1 cellular context compared by ENCODE assay signal in the genomic region with DNA sequence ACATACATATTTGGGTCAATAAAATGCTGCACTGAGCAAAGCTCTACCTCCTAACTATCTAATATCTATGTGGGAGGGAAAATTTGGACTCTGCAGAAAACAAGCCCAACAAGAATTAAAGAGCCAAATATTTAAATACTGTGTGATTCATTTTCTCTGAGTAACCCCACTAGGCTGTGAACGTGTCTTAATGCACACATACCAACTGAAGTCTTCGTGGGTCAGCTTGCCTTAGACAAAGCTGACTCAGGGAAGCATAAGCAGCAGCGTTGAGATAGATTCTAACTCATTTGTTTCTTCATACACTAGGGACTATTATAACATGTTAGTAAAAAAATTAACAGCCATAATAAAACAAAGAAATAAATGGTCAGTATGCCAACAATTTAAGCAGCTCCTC.
TF ChIP-seq lines count a peak whose summit lies in the region.

No MANE protein-coding gene starts in this region.

TF ChIP-seq in HepG2, 621 proteins besides CTCF, POLR2A, EP300 and RAD21 (continued from another document):
- TF ChIP-seq, protein P1, sequence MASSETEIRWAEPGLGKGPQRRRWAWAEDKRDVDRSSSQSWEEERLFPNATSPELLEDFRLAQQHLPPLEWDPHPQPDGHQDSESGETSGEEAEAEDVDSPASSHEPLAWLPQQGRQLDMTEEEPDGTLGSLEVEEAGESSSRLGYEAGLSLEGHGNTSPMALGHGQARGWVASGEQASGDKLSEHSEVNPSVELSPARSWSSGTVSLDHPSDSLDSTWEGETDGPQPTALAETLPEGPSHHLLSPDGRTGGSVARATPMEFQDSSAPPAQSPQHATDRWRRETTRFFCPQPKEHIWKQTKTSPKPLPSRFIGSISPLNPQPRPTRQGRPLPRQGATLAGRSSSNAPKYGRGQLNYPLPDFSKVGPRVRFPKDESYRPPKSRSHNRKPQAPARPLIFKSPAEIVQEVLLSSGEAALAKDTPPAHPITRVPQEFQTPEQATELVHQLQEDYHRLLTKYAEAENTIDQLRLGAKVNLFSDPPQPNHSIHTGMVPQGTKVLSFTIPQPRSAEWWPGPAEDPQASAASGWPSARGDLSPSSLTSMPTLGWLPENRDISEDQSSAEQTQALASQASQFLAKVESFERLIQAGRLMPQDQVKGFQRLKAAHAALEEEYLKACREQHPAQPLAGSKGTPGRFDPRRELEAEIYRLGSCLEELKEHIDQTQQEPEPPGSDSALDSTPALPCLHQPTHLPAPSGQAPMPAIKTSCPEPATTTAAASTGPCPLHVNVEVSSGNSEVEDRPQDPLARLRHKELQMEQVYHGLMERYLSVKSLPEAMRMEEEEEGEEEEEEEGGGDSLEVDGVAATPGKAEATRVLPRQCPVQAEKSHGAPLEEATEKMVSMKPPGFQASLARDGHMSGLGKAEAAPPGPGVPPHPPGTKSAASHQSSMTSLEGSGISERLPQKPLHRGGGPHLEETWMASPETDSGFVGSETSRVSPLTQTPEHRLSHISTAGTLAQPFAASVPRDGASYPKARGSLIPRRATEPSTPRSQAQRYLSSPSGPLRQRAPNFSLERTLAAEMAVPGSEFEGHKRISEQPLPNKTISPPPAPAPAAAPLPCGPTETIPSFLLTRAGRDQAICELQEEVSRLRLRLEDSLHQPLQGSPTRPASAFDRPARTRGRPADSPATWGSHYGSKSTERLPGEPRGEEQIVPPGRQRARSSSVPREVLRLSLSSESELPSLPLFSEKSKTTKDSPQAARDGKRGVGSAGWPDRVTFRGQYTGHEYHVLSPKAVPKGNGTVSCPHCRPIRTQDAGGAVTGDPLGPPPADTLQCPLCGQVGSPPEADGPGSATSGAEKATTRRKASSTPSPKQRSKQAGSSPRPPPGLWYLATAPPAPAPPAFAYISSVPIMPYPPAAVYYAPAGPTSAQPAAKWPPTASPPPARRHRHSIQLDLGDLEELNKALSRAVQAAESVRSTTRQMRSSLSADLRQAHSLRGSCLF (CRISPR knock-in tag; IDR thresholded peaks at IDR 0.05; ENCODE audit: borderline replicate concordance), result no peak
- TF ChIP-seq, protein P2, sequence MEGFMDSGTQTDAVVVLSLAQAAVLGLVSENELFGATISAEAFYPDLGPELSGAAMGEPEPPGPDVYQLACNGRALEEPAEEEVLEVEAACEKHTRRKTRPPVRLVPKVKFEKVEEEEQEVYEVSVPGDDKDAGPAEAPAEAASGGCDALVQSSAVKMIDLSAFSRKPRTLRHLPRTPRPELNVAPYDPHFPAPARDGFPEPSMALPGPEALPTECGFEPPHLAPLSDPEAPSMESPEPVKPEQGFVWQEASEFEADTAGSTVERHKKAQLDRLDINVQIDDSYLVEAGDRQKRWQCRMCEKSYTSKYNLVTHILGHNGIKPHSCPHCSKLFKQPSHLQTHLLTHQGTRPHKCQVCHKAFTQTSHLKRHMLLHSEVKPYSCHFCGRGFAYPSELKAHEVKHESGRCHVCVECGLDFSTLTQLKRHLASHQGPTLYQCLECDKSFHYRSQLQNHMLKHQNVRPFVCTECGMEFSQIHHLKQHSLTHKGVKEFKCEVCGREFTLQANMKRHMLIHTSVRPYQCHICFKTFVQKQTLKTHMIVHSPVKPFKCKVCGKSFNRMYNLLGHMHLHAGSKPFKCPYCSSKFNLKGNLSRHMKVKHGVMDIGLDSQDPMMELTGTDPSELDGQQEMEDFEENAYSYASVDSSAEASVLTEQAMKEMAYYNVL (CRISPR knock-in tag; IDR thresholded peaks at IDR 0.05; ENCODE audit: borderline replicate concordance), result no peak
- TF ChIP-seq, protein P3, sequence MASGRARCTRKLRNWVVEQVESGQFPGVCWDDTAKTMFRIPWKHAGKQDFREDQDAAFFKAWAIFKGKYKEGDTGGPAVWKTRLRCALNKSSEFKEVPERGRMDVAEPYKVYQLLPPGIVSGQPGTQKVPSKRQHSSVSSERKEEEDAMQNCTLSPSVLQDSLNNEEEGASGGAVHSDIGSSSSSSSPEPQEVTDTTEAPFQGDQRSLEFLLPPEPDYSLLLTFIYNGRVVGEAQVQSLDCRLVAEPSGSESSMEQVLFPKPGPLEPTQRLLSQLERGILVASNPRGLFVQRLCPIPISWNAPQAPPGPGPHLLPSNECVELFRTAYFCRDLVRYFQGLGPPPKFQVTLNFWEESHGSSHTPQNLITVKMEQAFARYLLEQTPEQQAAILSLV (CRISPR knock-in tag; IDR thresholded peaks at IDR 0.05; ENCODE audit: borderline replicate concordance), result no peak
- TF ChIP-seq NFE2L1 (CRISPR knock-in tag; IDR thresholded peaks at IDR 0.05; ENCODE audit: borderline replicate concordance) (no peak), KDM5B (CRISPR knock-in tag; IDR thresholded peaks at IDR 0.05; ENCODE audit: borderline replicate concordance) (no peak), DPF2 (CRISPR knock-in tag; IDR thresholded peaks at IDR 0.05; ENCODE audit: borderline replicate concordance, low read depth) (no peak), ZNF777 (CRISPR knock-in tag; IDR thresholded peaks at IDR 0.05) (no peak), CEBPG (CRISPR knock-in tag; IDR thresholded peaks at IDR 0.05) (no peak)
- TF ChIP-seq, protein P4, sequence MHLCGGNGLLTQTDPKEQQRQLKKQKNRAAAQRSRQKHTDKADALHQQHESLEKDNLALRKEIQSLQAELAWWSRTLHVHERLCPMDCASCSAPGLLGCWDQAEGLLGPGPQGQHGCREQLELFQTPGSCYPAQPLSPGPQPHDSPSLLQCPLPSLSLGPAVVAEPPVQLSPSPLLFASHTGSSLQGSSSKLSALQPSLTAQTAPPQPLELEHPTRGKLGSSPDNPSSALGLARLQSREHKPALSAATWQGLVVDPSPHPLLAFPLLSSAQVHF (CRISPR knock-in tag; IDR thresholded peaks at IDR 0.05), result no peak
